In genomic region chr22:49576241-49577141, GRCh38 we compare ENCODE assay signal across 26 cellular contexts.
DNase-seq lines count a peak whose midpoint lies in the region; ATAC-seq and TF ChIP-seq lines count a peak whose summit lies in the region.
"Had no signal": no experiment of that assay in that cellular context is flagged by ENCODE, and none has a peak within 500 bp of the region (broad histone marks: within the 10 kb centered on the region; RNA-seq: fewer than 3 reads in every experiment).

No MANE protein-coding gene starts in this region.

- DNase-seq in activated naive CD4-positive, alpha-beta T cell treated with anti-CD3 and anti-CD28 coated beads, Interleukin-2, amount 10 ng/mL, durations not matched to agents 7 days and 5 days: peak; percentile 7
- DNase-seq in activated naive CD4-positive, alpha-beta T cell treated with anti-CD3 and anti-CD28 coated beads, Interleukin-2, amount 50 U/mL, for 16 hours: no peak
- peak; percentile 12 for DNase-seq in activated B cell treated with CpG ODN at 0.5 μM for 24 hours
- DNase-seq in nephron progenitor cell: no peak
- DNase-seq in testis: peak; percentile 11
- no peak for DNase-seq in dermis blood vessel endothelial cell
- no peak for DNase-seq in AG08396 (ENCODE audit: low spot score)
- DNase-seq: ACHN; activated CD4-positive, alpha-beta T cell treated with anti-CD3 and anti-CD28 coated beads, Interleukin-2, amount 10 ng/mL, durations not matched to agents 7 days and 5 days; COR-L47; effector CD8-positive, alpha-beta T cell; erythroblast; GDM1; left colon; NCI-H1092; NCI-H1930; NCI-H526 treated with DMSO at 0.1 percent for 48 hours had no signal

- H3K27me3 Mint-ChIP-seq in activated naive CD4-positive, alpha-beta T cell treated with anti-CD3 and anti-CD28 coated beads, Interleukin-2, amount 10 ng/mL, durations not matched to agents 7 days and 5 days: no peaks in the 10 kb centered on the region
- H3K27me3 Mint-ChIP-seq in activated B cell treated with CpG ODN at 0.5 μM for 24 hours: no peaks in the 10 kb centered on the region
- H3K27me3 Mint-ChIP-seq in nephron progenitor cell (ENCODE audit: low read depth, poor library complexity): peaks cover 13% of the 10 kb centered on the region
- H3K27me3 Mint-ChIP-seq: activated CD4-positive, alpha-beta T cell treated with anti-CD3 and anti-CD28 coated beads, Interleukin-2, amount 10 ng/mL, durations not matched to agents 7 days and 5 days; activated T-helper 17 cell treated with anti-CD3 and anti-CD28 coated beads, Interleukin-2, amount 50 U/mL, for 72 hours; progenitor cell of endocrine pancreas had no signal

- no peak overlapping the region for H3K27ac Mint-ChIP-seq in activated naive CD4-positive, alpha-beta T cell treated with anti-CD3 and anti-CD28 coated beads, Interleukin-2, amount 10 ng/mL, durations not matched to agents 7 days and 5 days
- H3K27ac Mint-ChIP-seq in activated B cell treated with CpG ODN at 0.5 μM for 24 hours (no peak overlapping the region), nephron progenitor cell (peak overlapping the region; percentile 77)
- H3K27ac Mint-ChIP-seq: activated CD4-positive, alpha-beta T cell treated with anti-CD3 and anti-CD28 coated beads, Interleukin-2, amount 10 ng/mL, durations not matched to agents 7 days and 5 days; activated T-helper 17 cell treated with anti-CD3 and anti-CD28 coated beads, Interleukin-2, amount 50 U/mL, for 72 hours; GM23338; nephron; progenitor cell of endocrine pancreas; T-helper 2 cell treated with Interferon-gamma antibody and Interleukin-4, amounts not matched to agents 5 μg/mL and 100 μg/mL, for 36 hours had no signal

- POLR2A ChIA-PET in activated B cell treated with CpG ODN at 0.5 μM for 24 hours (lab: Charles Lee): no interaction called here

- H3K27me3 ChIP-seq in testis: no peaks in the 10 kb centered on the region
- H3K27me3 ChIP-seq: BLaER1 had no signal

- H3K36me3 Mint-ChIP-seq in activated naive CD4-positive, alpha-beta T cell treated with anti-CD3 and anti-CD28 coated beads, Interleukin-2, amount 10 ng/mL, durations not matched to agents 7 days and 5 days: peaks cover 3% of the 10 kb centered on the region
- H3K36me3 Mint-ChIP-seq in activated B cell treated with CpG ODN at 0.5 μM for 24 hours (ENCODE audit: low read depth) (peaks cover 14% of the 10 kb centered on the region), nephron progenitor cell (ENCODE audit: low read depth) (no peaks in the 10 kb centered on the region)

- H3K36me3 ChIP-seq in testis (ENCODE audit: low read depth, missing control alignments): no peaks in the 10 kb centered on the region
- H3K36me3 ChIP-seq: BLaER1 had no signal

- 81 to 86% methylated on average over 14 to 36 of the region's 36 CpGs for WGBS in testis, 2 donors

- CTCF ChIA-PET in activated naive CD4-positive, alpha-beta T cell treated with anti-CD3 and anti-CD28 coated beads, Interleukin-2, amount 10 ng/mL, durations not matched to agents 7 days and 5 days (lab: Charles Lee): interaction anchor here (0.7 kb wide), 1 partner anchor 100 kb away, joined by 3 read pairs; no protein-coding TSS in a partner anchor
- CTCF ChIA-PET in activated B cell treated with CpG ODN at 0.5 μM for 24 hours (lab: Charles Lee): no interaction called here

- H3K4me3 ChIP-seq in testis: no peak overlapping the region
- H3K4me3 ChIP-seq: BLaER1, GM23338, SK-N-MC had no signal

- no peak for TF ChIP-seq POLR2A in testis (IDR thresholded peaks at IDR 0.05)

- no peaks in the 10 kb centered on the region for H3K9me3 ChIP-seq in testis

- intact Hi-C loops in activated B cell treated with CpG ODN at 0.5 μM for 24 hours (cut with micrococcal nuclease) (no loop called here), testis (cut with DNase I; ENCODE audit: low total_unique reads) (no loop called here)

- H3K4me1 ChIP-seq in testis: no peaks in the 10 kb centered on the region
- H3K4me1 ChIP-seq: BLaER1 had no signal

- no peaks in the 10 kb centered on the region for H3K4me1 Mint-ChIP-seq in activated naive CD4-positive, alpha-beta T cell treated with anti-CD3 and anti-CD28 coated beads, Interleukin-2, amount 10 ng/mL, durations not matched to agents 7 days and 5 days
- H3K4me1 Mint-ChIP-seq in activated B cell treated with CpG ODN at 0.5 μM for 24 hours (no peaks in the 10 kb centered on the region), nephron progenitor cell (peaks cover 19% of the 10 kb centered on the region)
- H3K4me1 Mint-ChIP-seq: activated CD4-positive, alpha-beta T cell treated with anti-CD3 and anti-CD28 coated beads, Interleukin-2, amount 10 ng/mL, durations not matched to agents 7 days and 5 days; activated T-helper 17 cell treated with anti-CD3 and anti-CD28 coated beads, Interleukin-2, amount 50 U/mL, for 72 hours; GM23338; nephron had no signal

- no peak overlapping the region for H3K27ac ChIP-seq in testis
- H3K27ac ChIP-seq: BLaER1, SK-N-MC, VCaP had no signal

- peaks cover 2% of the 10 kb centered on the region for H3K9me3 Mint-ChIP-seq in activated naive CD4-positive, alpha-beta T cell treated with anti-CD3 and anti-CD28 coated beads, Interleukin-2, amount 10 ng/mL, durations not matched to agents 7 days and 5 days
- H3K9me3 Mint-ChIP-seq in activated B cell treated with CpG ODN at 0.5 μM for 24 hours (peaks cover 3% of the 10 kb centered on the region), nephron progenitor cell (peaks cover 12% of the 10 kb centered on the region)
- H3K9me3 Mint-ChIP-seq: activated T-helper 17 cell treated with anti-CD3 and anti-CD28 coated beads, Interleukin-2, amount 50 U/mL, for 72 hours; T-helper 2 cell treated with Interferon-gamma antibody and Interleukin-4, amounts not matched to agents 5 μg/mL and 100 μg/mL, for 36 hours had no signal

- TF ChIP-seq CTCF in activated B cell treated with CpG ODN at 0.5 μM for 24 hours (IDR thresholded peaks at IDR 0.05) (no peak), nephron progenitor cell (IDR thresholded peaks at IDR 0.05) (no peak), testis (IDR thresholded peaks at IDR 0.05) (no peak)

- no peak overlapping the region for H3K4me3 Mint-ChIP-seq in activated naive CD4-positive, alpha-beta T cell treated with anti-CD3 and anti-CD28 coated beads, Interleukin-2, amount 10 ng/mL, durations not matched to agents 7 days and 5 days
- no peak overlapping the region for H3K4me3 Mint-ChIP-seq in activated B cell treated with CpG ODN at 0.5 μM for 24 hours
- no peak overlapping the region for H3K4me3 Mint-ChIP-seq in nephron progenitor cell
- H3K4me3 Mint-ChIP-seq: activated CD4-positive, alpha-beta T cell treated with anti-CD3 and anti-CD28 coated beads, Interleukin-2, amount 10 ng/mL, durations not matched to agents 7 days and 5 days; activated T-helper 17 cell treated with anti-CD3 and anti-CD28 coated beads, Interleukin-2, amount 50 U/mL, for 72 hours; GM23338; nephron; T-helper 2 cell treated with Interferon-gamma antibody and Interleukin-4, amounts not matched to agents 5 μg/mL and 100 μg/mL, for 36 hours had no signal

- ATAC-seq in activated B cell treated with CpG ODN at 0.5 μM for 24 hours (ENCODE audit: low read depth) (no peak), HG03520 (IDR thresholded peaks at IDR 0.05; ENCODE audit: unreplicated experiment) (no peak)
- ATAC-seq: activated T-helper 17 cell treated with anti-CD3 and anti-CD28 coated beads, Interleukin-2, amount 50 U/mL, for 72 hours; GM23338; left colon had no signal

Comparison
In these comparisons a context has a peak if more than half of its experiments do, and no peak if none do; other contexts are left out.
1. DNase-seq: peak in activated naive CD4-positive, alpha-beta T cell treated with anti-CD3 and anti-CD28 coated beads, Interleukin-2, amount 10 ng/mL, durations not matched to agents 7 days and 5 days (single experiment), activated B cell treated with CpG ODN at 0.5 μM for 24 hours (single experiment) and testis (single experiment); none in activated naive CD4-positive, alpha-beta T cell treated with anti-CD3 and anti-CD28 coated beads, Interleukin-2, amount 50 U/mL, for 16 hours (single experiment), nephron progenitor cell (single experiment), dermis blood vessel endothelial cell (single experiment) and AG08396 (single experiment).